In the genomic region with DNA sequence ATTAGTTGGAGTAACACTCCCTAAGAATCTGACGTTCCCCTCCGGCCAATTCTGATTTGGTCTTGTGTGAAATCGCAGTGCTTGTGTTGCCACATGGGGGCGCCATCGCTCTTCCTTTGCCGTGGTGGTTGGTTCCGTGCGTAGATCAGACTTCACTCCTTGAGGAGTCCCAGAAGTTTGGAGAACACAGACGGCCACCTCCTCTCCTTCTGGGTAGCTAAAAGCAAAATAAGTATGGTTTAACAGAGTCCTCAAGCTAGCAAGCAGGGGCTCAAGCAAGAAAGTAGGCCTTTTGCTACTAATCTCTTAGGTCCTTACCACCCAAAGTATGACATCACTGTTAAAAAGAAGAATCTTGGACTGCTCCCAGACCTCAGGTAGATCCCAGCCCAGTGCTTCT, we compare ENCODE assay signal across 8 cellular contexts. TPM values are rescaled to one million over a fixed set of nuclear protein-coding genes. Genes with fewer than 3 reads are reported as not detected.
DNase-seq lines count a peak whose midpoint lies in the region; ATAC-seq and TF ChIP-seq lines count a peak whose summit lies in the region.

No MANE protein-coding gene starts in this region.

- H3K27me3 ChIP-seq in dorsolateral prefrontal cortex: no peaks in the 10 kb centered on the region
- H3K27me3 ChIP-seq in lower lobe of right lung (ENCODE audit: low read depth): no peaks in the 10 kb centered on the region

- DNase-seq in Daoy (ENCODE audit: low read depth) (peak; percentile 87), NCI-H774 (lab: John Stamatoyannopoulos, UW) (peak; percentile 47), dorsolateral prefrontal cortex (peak; percentile 73 to 92 (median 86)), lower lobe of right lung (peak; percentile 82)
- DNase-seq in activated CD4-positive, alpha-beta T cell treated with anti-CD3 and anti-CD28 coated beads, Interleukin-2, amount 50 U/mL, for 48 hours: peak; percentile 85 to 89
- peak; percentile 73 for DNase-seq in stimulated activated CD8-positive, alpha-beta memory T cell treated with anti-CD3 and anti-CD28 coated beads, Interleukin-12 subunit alpha, Interleukin-12 subunit beta, amount 100 ng/mL, for 1 hour (ENCODE audit: low read depth)

- TF ChIP-seq CTCF in dorsolateral prefrontal cortex (IDR thresholded peaks at IDR 0.05 in 54 of 56, conservative IDR thresholded peaks at IDR 0.05 in 2 of 56; ENCODE audit: low read depth in 1 of 56, partially characterized antibody in 56 of 56) (peak; percentile 85 to 98 (median 93)), lower lobe of right lung (IDR thresholded peaks at IDR 0.05) (peak; percentile 86)

- intact Hi-C loops in dorsolateral prefrontal cortex (cut with DNase I): loop anchor here (2.0 to 10.0 kb wide), 6 partner anchors 134 to 831 kb away; partner anchors contain the start of gene FSTL4 (in 1 of the 2)
- intact Hi-C loops in lower lobe of right lung (cut with DNase I): no loop called here

- peak; percentile 53 for ATAC-seq in HG03175 (IDR thresholded peaks at IDR 0.05; ENCODE audit: unreplicated experiment)
- ATAC-seq in lower lobe of right lung: peak; percentile 78 to 83
- ATAC-seq in HG02588 (IDR thresholded peaks at IDR 0.05; ENCODE audit: unreplicated experiment): no peak

- no peaks in the 10 kb centered on the region for H3K36me3 ChIP-seq in lower lobe of right lung

- H3K27ac ChIP-seq in dorsolateral prefrontal cortex (no peak overlapping the region), lower lobe of right lung (no peak overlapping the region)

- peaks cover 8% of the 10 kb centered on the region for H3K4me1 ChIP-seq in lower lobe of right lung

- H3K9me3 ChIP-seq in lower lobe of right lung: no peaks in the 10 kb centered on the region

- H3K4me3 ChIP-seq in dorsolateral prefrontal cortex (peak overlapping the region in 1 of 59 donors; percentile 8), lower lobe of right lung (no peak overlapping the region)

RNA-seq across cellular contexts. Expression of gene HSPA4, which starts 59.5 kb away (rescaled TPM):
- total RNA-seq in Daoy (2014; rRNA removed; shearing (Covaris generic)): 259 and 294 TPM in 2 replicates
- total RNA-seq in dorsolateral prefrontal cortex: 100 to 1,000 TPM in 51 of 120 experiments, 10 to 100 TPM in 69; 61.6 to 183 (median 97.3) TPM
- 66.0 TPM for total RNA-seq in lower lobe of right lung
